ENCODE assay signal across 8 cellular contexts in the genomic region with DNA sequence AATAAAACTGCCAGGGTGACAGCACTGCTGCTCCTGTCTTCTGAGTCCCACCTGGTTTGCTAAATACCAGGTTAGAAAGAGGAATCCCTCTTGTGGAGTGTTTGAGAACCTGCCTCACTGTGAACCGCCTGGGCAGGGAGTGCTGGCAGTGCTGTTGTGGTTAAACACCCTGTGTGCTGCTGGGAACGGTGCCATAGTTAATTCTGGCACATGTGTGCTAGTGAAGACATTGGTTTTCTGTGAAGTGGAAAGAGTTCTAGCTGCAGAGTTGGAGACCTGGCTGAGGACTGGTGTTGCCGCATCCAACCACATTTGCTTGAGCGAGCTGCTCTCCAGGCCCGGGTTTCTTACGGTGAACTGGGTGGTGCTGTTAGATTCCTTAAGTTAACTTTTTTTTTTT.
DNase-seq lines count a peak whose midpoint lies in the region; ATAC-seq and TF ChIP-seq lines count a peak whose summit lies in the region.

No MANE protein-coding gene starts in this region.

- peak overlapping the region; percentile 82 for H3K4me2 ChIP-seq in skeletal muscle satellite cell (ENCODE audit: low read length)

- peaks cover 2 to 54% (median 29%) of the 10 kb centered on the region in 9 donors for H3K4me1 ChIP-seq in heart right ventricle
- peaks cover 48% of the 10 kb centered on the region for H3K4me1 ChIP-seq in skeletal muscle satellite cell (ENCODE audit: control insufficient read depth, insufficient read depth, low read length)

- H3K27ac ChIP-seq in VCaP, result peak overlapping the region; percentile 34; the same call in 1 of the 2 replicates
- H3K27ac ChIP-seq in heart right ventricle, result no peak overlapping the region

- DNase-seq in HS-27A (ENCODE audit: low read depth) (peak; percentile 43), heart right ventricle (peak; percentile 39 to 63), RKO (ENCODE audit: low spot score) (no peak)

- ATAC-seq in heart right ventricle, result peak; percentile 38 to 93 (median 78)
- no peak for ATAC-seq in HG02981 (IDR thresholded peaks at IDR 0.05; ENCODE audit: unreplicated experiment)
- ATAC-seq in GM19035 (IDR thresholded peaks at IDR 0.05; ENCODE audit: unreplicated experiment), result no peak
- ATAC-seq in HG03520 (IDR thresholded peaks at IDR 0.05; ENCODE audit: unreplicated experiment), result no peak

- no peaks in the 10 kb centered on the region for H3K9me3 ChIP-seq in heart right ventricle
- no peaks in the 10 kb centered on the region for H3K9me3 ChIP-seq in skeletal muscle satellite cell (replicated peaks; ENCODE audit: low read length)

- 55 to 56% methylated on average over 6 of the region's 6 CpGs for WGBS in heart right ventricle, 2 donors

- H3K9ac ChIP-seq in skeletal muscle satellite cell (ENCODE audit: low read depth, low read length), result no peak overlapping the region

- H3K36me3 ChIP-seq in heart right ventricle (peaks cover 0 to 91% (median 22%) of the 10 kb centered on the region in 9 donors), skeletal muscle satellite cell (ENCODE audit: insufficient read depth, low read length) (peaks cover 52% of the 10 kb centered on the region)

- TF ChIP-seq CTCF in VCaP (conservative IDR thresholded peaks at IDR 0.05), result peak; percentile 67
- peak in 4 of 9 donors; percentile 16 to 39 (median 36) for TF ChIP-seq CTCF in heart right ventricle (IDR thresholded peaks at IDR 0.05)

- H3K27me3 ChIP-seq in heart right ventricle, result no peaks in the 10 kb centered on the region
- H3K27me3 ChIP-seq in skeletal muscle satellite cell (ENCODE audit: control insufficient read depth, insufficient read depth, low read length), result no peaks in the 10 kb centered on the region

- H3K4me3 ChIP-seq in heart right ventricle (no peak overlapping the region), skeletal muscle satellite cell (ENCODE audit: low read length) (no peak overlapping the region)

- intact Hi-C loops in heart right ventricle (cut with DNase I), result loop anchor here in 8 of 10 donors (5.0 to 10.0 kb wide), 4 partner anchors 64 to 177 kb away; no protein-coding TSS in a partner anchor

Comparison
In these comparisons a context has a peak if more than half of its experiments do, and no peak if none do; other contexts are left out.
1. ATAC-seq: peak in heart right ventricle (8 of 8); none in HG02981 (single experiment), GM19035 (single experiment) and HG03520 (single experiment).